ENCODE assay signal across 20 cellular contexts in the genomic region with DNA sequence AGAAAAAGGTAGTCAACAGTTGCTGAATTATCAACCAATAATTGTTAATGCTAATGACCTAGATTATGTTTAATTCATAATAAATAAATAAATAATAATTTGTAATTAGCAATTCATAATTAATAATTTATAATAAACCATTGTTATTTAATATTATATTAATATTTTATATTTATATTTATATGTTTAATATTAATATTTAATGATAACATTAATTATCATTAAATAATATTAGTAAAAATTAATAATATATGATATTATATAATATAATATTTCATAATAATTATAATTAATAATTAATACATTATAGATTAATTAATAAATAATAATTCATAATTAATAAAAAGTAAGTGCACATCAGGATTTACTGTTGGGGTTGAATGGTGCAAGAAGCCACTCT.
"Had no signal": no experiment of that assay in that cellular context is flagged by ENCODE, and none has a peak within 500 bp of the region (broad histone marks: within the 10 kb centered on the region; RNA-seq: fewer than 3 reads in every experiment).

No MANE protein-coding gene starts in this region.

- H3K27me3 ChIP-seq: MG63, SJCRH30 had no signal

- H3K27ac ChIP-seq: SJCRH30 had no signal

- H3K4me3 ChIP-seq: MG63, SJCRH30 had no signal

- ATAC-seq: Panc1, PC-3, Right ventricle myocardium inferior, SK-N-SH treated with all-trans-retinoic acid at 6 μM for 48 hours had no signal

- H3K36me3 ChIP-seq: MG63, SJCRH30 had no signal

- H3K4me1 ChIP-seq: SJCRH30 had no signal

- DNase-seq: KBM-7, MG63, NCI-H1092 treated with DMSO at 0.1 percent for 48 hours, NCI-H1436, NCI-H187, NCI-H2029, NCI-H2081 treated with DMSO at 0.1 percent for 48 hours, NCI-H2171, NCI-H226, NCI-H446, NCI-H510A, NCI-H524 treated with DMSO at 0.1 percent for 48 hours, NCI-H69, NCI-H774, PC-3, SHP77 treated with DMSO at 0.1 percent for 48 hours, SJCRH30 had no signal

- H3K9me3 ChIP-seq: MG63, SJCRH30 had no signal
